14 cellular contexts compared by ENCODE assay signal in the genomic region with DNA sequence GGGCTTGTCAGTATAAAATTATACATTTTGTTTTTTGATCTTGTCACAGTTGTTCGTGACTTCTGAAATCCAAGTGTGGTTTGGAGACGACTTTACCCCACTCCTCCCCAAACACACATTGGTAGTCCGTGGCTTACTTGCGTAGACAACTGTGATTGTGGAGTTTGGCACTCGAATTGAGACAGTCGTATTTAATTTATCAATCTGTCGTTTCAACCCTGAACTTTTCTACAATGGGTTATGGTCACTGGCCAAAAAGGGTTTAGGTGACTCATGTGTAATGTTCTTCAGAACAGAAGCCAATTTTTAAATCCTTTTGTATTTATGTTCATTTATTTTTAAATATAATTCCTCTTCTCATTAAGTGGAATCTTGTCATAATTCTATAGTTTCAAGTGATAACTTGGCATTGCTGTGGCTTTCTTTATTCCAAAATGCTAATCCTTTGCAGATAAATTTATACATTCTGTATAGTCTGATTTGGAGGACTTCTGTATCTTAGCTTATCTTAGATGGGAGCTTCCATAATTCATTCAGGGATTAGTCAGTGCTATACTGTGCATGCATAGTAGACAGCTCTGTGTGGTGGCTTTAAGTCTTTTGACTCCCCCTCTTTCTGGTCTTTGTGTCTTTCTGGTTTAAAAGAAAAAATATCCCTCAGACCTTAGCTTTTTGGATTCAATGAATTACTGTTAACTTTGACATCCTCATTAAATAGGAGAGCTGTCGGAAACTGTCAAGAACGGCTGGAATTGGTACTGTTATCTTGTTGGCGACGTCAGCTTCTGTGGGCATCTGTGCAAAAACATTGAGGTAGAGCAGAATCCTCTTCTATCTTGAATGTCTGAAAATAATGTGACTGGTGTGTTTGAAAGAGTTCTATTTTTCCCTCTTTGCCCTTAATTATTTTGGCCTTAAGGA.
DNase-seq lines count a peak whose midpoint lies in the region; ATAC-seq and TF ChIP-seq lines count a peak whose summit lies in the region.
"Had no signal": no experiment of that assay in that cellular context is flagged by ENCODE, and none has a peak within 500 bp of the region (broad histone marks: within the 10 kb centered on the region; RNA-seq: fewer than 3 reads in every experiment).

No MANE protein-coding gene starts in this region.

- peaks cover 68% of the 10 kb centered on the region for H3K4me1 ChIP-seq in RWPE2 (ENCODE audit: insufficient read depth, poor library complexity, severe bottlenecking)
- H3K4me1 ChIP-seq in esophagus (ENCODE audit: control insufficient read depth in 2 of 2, insufficient read depth in 2 of 2, low read length in 1 of 2) = peaks cover under 1 to 4% of the 10 kb centered on the region in 2 donors

- 0 out of 3 replicates have a peak, but pooled peaks have one; percentile 21 for ATAC-seq in RWPE2 (ENCODE audit: low read depth)

- no peaks in the 10 kb centered on the region for H3K27me3 ChIP-seq in RWPE2 (ENCODE audit: insufficient read depth, poor library complexity, severe bottlenecking)
- no peaks in the 10 kb centered on the region for H3K27me3 ChIP-seq in esophagus (ENCODE audit: control insufficient read depth in 1 of 2, insufficient read depth in 2 of 2, low read length in 2 of 2)
- H3K27me3 ChIP-seq: Peyer's patch had no signal

- WGBS in esophagus, 2 donors = 46% methylated on average over 11 of the region's 11 CpGs

- H3K27ac ChIP-seq in RWPE2 (ENCODE audit: poor library complexity, severe bottlenecking) (peak overlapping the region; percentile 59), esophagus (ENCODE audit: low read depth in 2 of 2, low read length in 1 of 2) (peak overlapping the region; percentile 5 to 18)
- H3K27ac ChIP-seq: 22Rv1, KMS-11 had no signal

- no peaks in the 10 kb centered on the region for H3K9me3 ChIP-seq in RWPE2 (ENCODE audit: severe bottlenecking)
- no peaks in the 10 kb centered on the region for H3K9me3 ChIP-seq in esophagus (ENCODE audit: control insufficient read depth in 2 of 2, insufficient read depth in 1 of 2, low read depth in 1 of 2, low read length in 1 of 2)
- H3K9me3 ChIP-seq: Peyer's patch had no signal

- DNase-seq in NCI-H82 (lab: John Stamatoyannopoulos, UW) (peak; percentile 14), NCI-H82 treated with DMSO at 0.1 percent for 48 hours (lab: John Stamatoyannopoulos, UW; ENCODE audit: unreplicated experiment) (no peak), RWPE2 (ENCODE audit: low spot score) (no peak), retinal pigment epithelial cell (ENCODE audit: low read depth) (peak; percentile 89), kidney tubule cell (ENCODE audit: low spot score) (no peak), globus pallidus (ENCODE audit: low spot score) (no peak), CD1c-positive myeloid dendritic cell (ENCODE audit: extremely low spot score) (no peak)
- DNase-seq: activated effector memory CD4-positive, alpha-beta T cell treated with anti-CD3 and anti-CD28 coated beads, Interleukin-2, amount 50 U/mL, for 16 hours; head of caudate nucleus; Peyer's patch; small intestine had no signal

- H3K36me3 ChIP-seq in RWPE2 (ENCODE audit: low read depth) (peaks cover 19% of the 10 kb centered on the region), esophagus (ENCODE audit: control insufficient read depth in 2 of 2, insufficient read depth in 2 of 2, low read length in 1 of 2) (no peaks in the 10 kb centered on the region)
- H3K36me3 ChIP-seq: Peyer's patch had no signal

- TF ChIP-seq CTCF in RWPE2 (IDR thresholded peaks at IDR 0.05; ENCODE audit: poor library complexity, severe bottlenecking) (no peak), retinal pigment epithelial cell (conservative IDR thresholded peaks at IDR 0.05; ENCODE audit: low read depth, low read length) (no peak)

- H3K4me3 ChIP-seq in RWPE2 (ENCODE audit: severe bottlenecking) (no peak overlapping the region), esophagus (ENCODE audit: low read depth in 1 of 2, low read length in 2 of 2) (peak overlapping the region in 1 of 2 donors; percentile 22), retinal pigment epithelial cell (ENCODE audit: low read length) (no peak overlapping the region)
- H3K4me3 ChIP-seq: Peyer's patch had no signal

Comparison
In these comparisons a context has a peak if more than half of its experiments do, and no peak if none do; other contexts are left out.
1. DNase-seq: peak in NCI-H82 (single experiment) and retinal pigment epithelial cell (single experiment); none in NCI-H82 treated with DMSO at 0.1 percent for 48 hours (single experiment), RWPE2 (single experiment), kidney tubule cell (single experiment), globus pallidus (single experiment) and CD1c-positive myeloid dendritic cell (single experiment).